18 cellular contexts compared by ENCODE assay signal in genomic region chr11:64102005-64102738, GRCh38.
A peak's percentile ranks its signal among the peaks of the same experiment; 100 is the strongest.
DNase-seq lines count a peak whose midpoint lies in the region; ATAC-seq and TF ChIP-seq lines count a peak whose summit lies in the region.
"Had no signal": no experiment of that assay in that cellular context is flagged by ENCODE, and none has a peak within 500 bp of the region (broad histone marks: within the 10 kb centered on the region; RNA-seq: fewer than 3 reads in every experiment).

No MANE protein-coding gene starts in this region.

- H3K4me1 ChIP-seq in foreskin keratinocyte: no peaks in the 10 kb centered on the region
- no peaks in the 10 kb centered on the region for H3K4me1 ChIP-seq in right lobe of liver

- WGBS in right lobe of liver (ENCODE audit: insufficient coverage, low coverage, low lambda C conversion rate, missing lambda C conversion rate): 87% methylated on average over 8 of the region's 15 CpGs

- TF ChIP-seq CTCF in foreskin keratinocyte (conservative IDR thresholded peaks at IDR 0.05) (no peak), right lobe of liver (IDR thresholded peaks at IDR 0.05) (no peak)

- intact Hi-C loops in right lobe of liver (cut with DNase I): no loop called here

- H3K36me3 ChIP-seq in right lobe of liver: no peaks in the 10 kb centered on the region

- H3K27ac Mint-ChIP-seq in activated naive CD4-positive, alpha-beta T cell treated with anti-CD3 and anti-CD28 coated beads, Interleukin-2, amount 50 U/mL, for 72 hours: peak overlapping the region; percentile 17 to 40
- H3K27ac Mint-ChIP-seq: activated naive CD4-positive, alpha-beta T cell treated with anti-CD3 and anti-CD28 coated beads, Interleukin-2, amount 10 ng/mL, durations not matched to agents 7 days and 5 days; T-helper 1 cell treated with Interleukin-12 subunit alpha and Interleukin-12 subunit beta and Interleukin-4 antibody, amounts not matched to agents 30 μg/mL and 1 μg/mL, for 36 hours had no signal

- no peaks in the 10 kb centered on the region for H3K36me3 Mint-ChIP-seq in activated naive CD4-positive, alpha-beta T cell treated with anti-CD3 and anti-CD28 coated beads, Interleukin-2, amount 50 U/mL, for 72 hours
- H3K36me3 Mint-ChIP-seq: activated naive CD4-positive, alpha-beta T cell treated with anti-CD3 and anti-CD28 coated beads, Interleukin-2, amount 10 ng/mL, durations not matched to agents 7 days and 5 days; CD4-positive, CD25-positive, alpha-beta regulatory T cell had no signal

- no peak for DNase-seq in activated naive CD4-positive, alpha-beta T cell treated with anti-CD3 and anti-CD28 coated beads, Interleukin-2, amount 50 U/mL, for 72 hours (ENCODE audit: low spot score in 2 of 2)
- no peak for DNase-seq in activated naive CD4-positive, alpha-beta T cell treated with anti-CD3 and anti-CD28 coated beads, Interleukin-2, amount 50 U/mL, for 16 hours
- DNase-seq in caudate nucleus (lab: John Stamatoyannopoulos, UW): peak in 4 of 61 donors; percentile 20 to 54 (median 42)
- DNase-seq in myocyte (ENCODE audit: low read depth): peak; percentile 41
- no peak for DNase-seq in foreskin keratinocyte
- DNase-seq in activated CD8-positive, alpha-beta memory T cell treated with anti-CD3 and anti-CD28 coated beads, Interleukin-2, amount 50 U/mL, for 4 hours: no peak
- no peak for DNase-seq in right lobe of liver
- DNase-seq: activated CD4-positive, alpha-beta T cell treated with anti-CD3 and anti-CD28 coated beads, Interleukin-2, amount 50 U/mL, for 4 hours; activated naive CD4-positive, alpha-beta T cell treated with anti-CD3 and anti-CD28 coated beads, Interleukin-2, amount 10 ng/mL, durations not matched to agents 7 days and 5 days; CD4-positive, CD25-positive, alpha-beta regulatory T cell; cortex of kidney; NCI-H1694; NCI-H510A; stimulated activated CD4-positive, alpha-beta T cell treated with anti-CD3 and anti-CD28 coated beads, Interleukin-4, amount 100 ng/mL, for 1 hour had no signal

- no peak for ATAC-seq in activated naive CD4-positive, alpha-beta T cell treated with anti-CD3 and anti-CD28 coated beads, Interleukin-2, amount 50 U/mL, for 72 hours
- ATAC-seq in GM18870 (IDR thresholded peaks at IDR 0.05; ENCODE audit: unreplicated experiment) (no peak), foreskin keratinocyte (no peak), right lobe of liver (no peak)

- no peaks in the 10 kb centered on the region for H3K9me3 Mint-ChIP-seq in activated naive CD4-positive, alpha-beta T cell treated with anti-CD3 and anti-CD28 coated beads, Interleukin-2, amount 50 U/mL, for 72 hours
- H3K9me3 Mint-ChIP-seq: activated naive CD4-positive, alpha-beta T cell treated with anti-CD3 and anti-CD28 coated beads, Interleukin-2, amount 10 ng/mL, durations not matched to agents 7 days and 5 days; T-helper 1 cell treated with Interleukin-12 subunit alpha and Interleukin-12 subunit beta and Interleukin-4 antibody, amounts not matched to agents 30 μg/mL and 1 μg/mL, for 36 hours had no signal

- H3K27me3 ChIP-seq in foreskin keratinocyte (peaks cover 22% of the 10 kb centered on the region), right lobe of liver (no peaks in the 10 kb centered on the region)

- no peak for TF ChIP-seq POLR2A in right lobe of liver (IDR thresholded peaks at IDR 0.05)

- no peak overlapping the region for H3K4me3 ChIP-seq in right lobe of liver
- H3K4me3 ChIP-seq: GM23248, skin epidermis had no signal

- no peaks in the 10 kb centered on the region for H3K9me3 ChIP-seq in right lobe of liver

- H3K27ac ChIP-seq in caudate nucleus (ENCODE audit: low read depth, low read length): peak overlapping the region; percentile 90
- H3K27ac ChIP-seq in foreskin keratinocyte: no peak overlapping the region
- no peak overlapping the region for H3K27ac ChIP-seq in right lobe of liver
- H3K27ac ChIP-seq: GM23248 had no signal
